8 cellular contexts compared by ENCODE assay signal in genomic region chr11:66311965-66312548, GRCh38. TPM values are rescaled to one million over a fixed set of nuclear protein-coding genes. Genes with fewer than 3 reads are reported as not detected.
A peak's percentile ranks its signal among the peaks of the same experiment; 100 is the strongest.
DNase-seq lines count a peak whose midpoint lies in the region; ATAC-seq and TF ChIP-seq lines count a peak whose summit lies in the region.

No MANE protein-coding gene starts in this region.

- ATAC-seq in GM19438 (IDR thresholded peaks at IDR 0.05; ENCODE audit: low read depth, unreplicated experiment) (peak; percentile 74), HG03565 (IDR thresholded peaks at IDR 0.05; ENCODE audit: unreplicated experiment) (peak; percentile 69), lower lobe of right lung (peak; percentile 87 to 89)

- TF ChIP-seq CTCF in lower lobe of right lung (IDR thresholded peaks at IDR 0.05): peak; percentile 90

- H3K36me3 ChIP-seq in duodenal mucosa (ENCODE audit: control insufficient read depth in 1 of 2, insufficient read depth in 2 of 2, low read length in 2 of 2): no peaks in the 10 kb centered on the region
- no peaks in the 10 kb centered on the region for H3K36me3 ChIP-seq in lower lobe of right lung

- H3K27me3 ChIP-seq in duodenal mucosa (ENCODE audit: control insufficient read depth in 1 of 2, insufficient read depth in 2 of 2, low read length in 2 of 2) (no peaks in the 10 kb centered on the region), lower lobe of right lung (ENCODE audit: low read depth) (peaks cover 5% of the 10 kb centered on the region)

- intact Hi-C loops in lower lobe of right lung (cut with DNase I): no loop called here

- DNase-seq in CD1c-positive myeloid dendritic cell (ENCODE audit: extremely low spot score) (peak; percentile 95), NCI-H748 (lab: John Stamatoyannopoulos, UW; ENCODE audit: unreplicated experiment) (peak; percentile 96), lower lobe of right lung (peak; percentile 96)
- peak; percentile 85 to 88 for DNase-seq in activated CD4-positive, alpha-beta T cell treated with anti-CD3 and anti-CD28 coated beads, Interleukin-2, amount 50 U/mL, for 48 hours
- peak; percentile 85 to 95 for DNase-seq in stimulated activated CD4-positive, alpha-beta T cell treated with anti-CD3 and anti-CD28 coated beads, Interleukin-4, amount 100 ng/mL, for 48 hours (ENCODE audit: low read depth in 2 of 2)

- H3K9me3 ChIP-seq in duodenal mucosa (ENCODE audit: control insufficient read depth in 1 of 2, low read length in 2 of 2): no peaks in the 10 kb centered on the region
- H3K9me3 ChIP-seq in lower lobe of right lung: no peaks in the 10 kb centered on the region

- peak overlapping the region; percentile 63 to 71 for H3K4me3 ChIP-seq in duodenal mucosa (ENCODE audit: low read depth in 1 of 2, low read length in 2 of 2)
- H3K4me3 ChIP-seq in lower lobe of right lung: peak overlapping the region; percentile 59

- H3K27ac ChIP-seq in duodenal mucosa (ENCODE audit: low read depth, low read length) (peak overlapping the region; percentile 82), lower lobe of right lung (peak overlapping the region; percentile 81)

- peak overlapping the region; percentile 27 to 67 for H3K9ac ChIP-seq in duodenal mucosa (ENCODE audit: low read depth in 1 of 2, low read length in 2 of 2)

- peaks cover 9 to 18% of the 10 kb centered on the region in 2 donors for H3K4me1 ChIP-seq in duodenal mucosa (ENCODE audit: control insufficient read depth in 1 of 2, insufficient read depth in 2 of 2, low read length in 2 of 2)
- H3K4me1 ChIP-seq in lower lobe of right lung: peaks cover 22% of the 10 kb centered on the region

RNA-seq across cellular contexts. Expression of gene CD248, which starts 4.8 kb away (rescaled TPM):
- 28.7 TPM for total RNA-seq in lower lobe of right lung

RNA-seq across cellular contexts. Expression of gene TMEM151A, which starts 20.4 kb away (rescaled TPM):
- total RNA-seq in lower lobe of right lung: not detected

RNA-seq across cellular contexts. Expression of gene YIF1A, which starts 23.1 kb away (rescaled TPM):
- 67.8 TPM for total RNA-seq in lower lobe of right lung

RNA-seq across cellular contexts. Expression of gene RIN1, which starts 24.2 kb away (rescaled TPM):
- total RNA-seq in lower lobe of right lung: 8.2 TPM

RNA-seq across cellular contexts. Expression of gene BRMS1, which starts 32.8 kb away (rescaled TPM):
- total RNA-seq in lower lobe of right lung: 37.8 TPM

Comparison
In these comparisons a context has a peak if more than half of its experiments do, and no peak if none do; other contexts are left out.
1. Peak in every context shown above with its lines: DNase-seq, ATAC-seq, H3K4me3 ChIP-seq and H3K27ac ChIP-seq.